In the genomic region with DNA sequence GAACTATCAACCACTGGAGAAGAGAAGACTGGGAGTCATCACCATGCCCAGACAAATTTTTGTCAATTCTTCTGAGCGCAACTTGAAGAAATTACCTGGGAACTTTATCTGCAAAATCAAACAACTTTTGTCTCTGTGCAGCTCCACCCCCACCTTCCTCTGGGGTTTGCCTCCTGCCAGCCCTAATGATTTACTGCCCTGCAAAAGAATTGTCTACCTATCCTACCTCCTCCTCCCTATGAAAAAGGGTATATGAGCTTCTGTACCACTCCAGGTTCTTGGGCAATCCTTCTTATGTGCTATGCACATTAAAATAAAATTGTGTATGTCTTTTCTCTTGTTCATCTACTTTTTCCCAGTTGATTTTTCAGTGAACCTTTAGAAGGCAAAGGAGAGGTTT, we compare ENCODE assay signal across 27 cellular contexts.
"Had no signal": no experiment of that assay in that cellular context is flagged by ENCODE, and none has a peak within 500 bp of the region (broad histone marks: within the 10 kb centered on the region; RNA-seq: fewer than 3 reads in every experiment).

No MANE protein-coding gene starts in this region.

- H3K4me3 Mint-ChIP-seq: naive B cell; naive thymus-derived CD8-positive, alpha-beta T cell; natural killer cell treated with Interleukin-12 subunit alpha and Interleukin-12 subunit beta and Interleukin-15 and Interleukin-18, amount 100 ng/mL, for 72 hours; nephron progenitor cell; neural crest cell; stimulated activated effector memory CD8-positive, alpha-beta T cell treated with anti-CD3 and anti-CD28 coated beads, Interleukin-12 subunit alpha, Interleukin-12 subunit beta, amount 100 ng/mL, for 72 hours; stimulated activated naive B cell treated with anti-CD40 and anti-IgM and Interleukin-4, amounts not matched to agents 10 μg/mL and 1 μg/mL and 100 μg/mL, for 72 hours; stimulated activated naive CD8-positive, alpha-beta T cell treated with anti-CD3 and anti-CD28 coated beads, Interleukin-15, Interleukin-2, amounts not matched to agents 100 ng/mL and 50 ng/mL, for 24 hours had no signal

- H3K27ac ChIP-seq: neutrophil, pancreas, psoas muscle, right lobe of liver, sigmoid colon, stomach, thoracic aorta, thyroid gland, tibial nerve, upper lobe of left lung, vagina had no signal

- H3K4me3 ChIP-seq: pancreas, psoas muscle, right lobe of liver, sigmoid colon, stomach, thoracic aorta, thyroid gland, tibial nerve, upper lobe of left lung, vagina had no signal

- H3K9me3 ChIP-seq: neutrophil, pancreas, psoas muscle, right lobe of liver, sigmoid colon, thoracic aorta, thyroid gland, tibial nerve, upper lobe of left lung, vagina had no signal

- H3K36me3 Mint-ChIP-seq: natural killer cell treated with Interleukin-12 subunit alpha and Interleukin-12 subunit beta and Interleukin-15 and Interleukin-18, amount 100 ng/mL, for 72 hours; stimulated activated effector memory CD8-positive, alpha-beta T cell treated with anti-CD3 and anti-CD28 coated beads, Interleukin-12 subunit alpha, Interleukin-12 subunit beta, amount 100 ng/mL, for 72 hours; stimulated activated naive B cell treated with anti-CD40 and anti-IgM and Interleukin-4, amounts not matched to agents 10 μg/mL and 1 μg/mL and 100 μg/mL, for 72 hours had no signal

- DNase-seq: naive B cell; naive thymus-derived CD8-positive, alpha-beta T cell; nephron progenitor cell; nucleus accumbens; pancreas; psoas muscle; right cardiac atrium; right lobe of liver; sigmoid colon; small intestine; stimulated activated CD4-positive, alpha-beta T cell treated with anti-CD3 and anti-CD28 coated beads, Interleukin-15, amount 100 ng/mL, for 24 hours; stimulated activated CD4-positive, alpha-beta T cell treated with anti-CD3 and anti-CD28 coated beads, Interleukin-2, amount 100 ng/mL, for 24 hours; stimulated activated CD4-positive, alpha-beta T cell treated with anti-CD3 and anti-CD28 coated beads, Interleukin-2, amount 100 ng/mL, for 48 hours; stimulated activated CD4-positive, alpha-beta T cell treated with anti-CD3 and anti-CD28 coated beads, Interleukin-4, amount 100 ng/mL, for 24 hours; stimulated activated naive B cell treated with anti-CD40 and anti-IgM and Interleukin-4, amounts not matched to agents 10 μg/mL and 1 μg/mL and 100 μg/mL, for 72 hours; stimulated activated naive CD4-positive, alpha-beta T cell treated with Interleukin-2 at 50 U/mL for 16 hours; stomach; thyroid gland; upper lobe of left lung had no signal

- H3K27ac Mint-ChIP-seq: naive thymus-derived CD8-positive, alpha-beta T cell; natural killer cell treated with Interleukin-12 subunit alpha and Interleukin-12 subunit beta and Interleukin-15 and Interleukin-18, amount 100 ng/mL, for 72 hours; nephron progenitor cell; stimulated activated effector memory CD8-positive, alpha-beta T cell treated with anti-CD3 and anti-CD28 coated beads, Interleukin-12 subunit alpha, Interleukin-12 subunit beta, amount 100 ng/mL, for 72 hours; stimulated activated naive B cell treated with anti-CD40 and anti-IgM and Interleukin-4, amounts not matched to agents 10 μg/mL and 1 μg/mL and 100 μg/mL, for 72 hours; stimulated activated naive CD8-positive, alpha-beta T cell treated with anti-CD3 and anti-CD28 coated beads, Interleukin-15, Interleukin-2, amounts not matched to agents 100 ng/mL and 50 ng/mL, for 24 hours had no signal

- H3K9me3 Mint-ChIP-seq: natural killer cell treated with Interleukin-12 subunit alpha and Interleukin-12 subunit beta and Interleukin-15 and Interleukin-18, amount 100 ng/mL, for 72 hours; stimulated activated effector memory CD8-positive, alpha-beta T cell treated with anti-CD3 and anti-CD28 coated beads, Interleukin-12 subunit alpha, Interleukin-12 subunit beta, amount 100 ng/mL, for 72 hours; stimulated activated naive CD8-positive, alpha-beta T cell treated with anti-CD3 and anti-CD28 coated beads, Interleukin-15, Interleukin-2, amounts not matched to agents 100 ng/mL and 50 ng/mL, for 24 hours had no signal

- H3K36me3 ChIP-seq: neutrophil, pancreas, right lobe of liver, sigmoid colon, stomach, thoracic aorta, thyroid gland, tibial nerve, upper lobe of left lung, vagina had no signal

- H3K4me1 Mint-ChIP-seq: naive B cell; naive thymus-derived CD8-positive, alpha-beta T cell; neural crest cell; stimulated activated effector memory CD8-positive, alpha-beta T cell treated with anti-CD3 and anti-CD28 coated beads, Interleukin-12 subunit alpha, Interleukin-12 subunit beta, amount 100 ng/mL, for 72 hours; stimulated activated naive B cell treated with anti-CD40 and anti-IgM and Interleukin-4, amounts not matched to agents 10 μg/mL and 1 μg/mL and 100 μg/mL, for 72 hours had no signal

- H3K4me1 ChIP-seq: pancreas, psoas muscle, right lobe of liver, sigmoid colon, stomach, thyroid gland had no signal

- H3K27me3 ChIP-seq: neutrophil, pancreas, right lobe of liver, sigmoid colon, thyroid gland, tibial nerve, upper lobe of left lung, vagina had no signal
